In the genomic region with DNA sequence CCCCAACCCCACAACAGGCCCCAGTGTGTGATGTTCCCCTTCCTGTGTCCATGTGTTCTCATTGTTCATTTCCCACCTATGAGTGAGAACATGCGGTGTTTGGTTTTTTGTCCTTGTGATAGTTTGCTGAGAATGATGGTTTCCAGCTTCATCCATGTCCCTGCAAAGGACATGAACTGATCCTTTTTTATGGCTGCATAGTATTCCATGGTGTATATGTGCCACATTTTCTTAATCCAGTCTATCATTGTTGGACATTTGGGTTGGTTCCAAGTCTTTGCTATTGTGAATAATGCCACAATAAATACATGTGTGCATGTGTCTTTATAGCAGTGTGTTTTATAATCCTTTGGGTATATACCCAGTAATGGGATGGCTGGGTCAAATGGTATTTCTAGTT, we compare ENCODE assay signal across 1 cellular context.
TF ChIP-seq lines count a peak whose summit lies in the region.

No MANE protein-coding gene starts in this region.

TF ChIP-seq in HEK293, 187 proteins besides CTCF, POLR2A, EP300 and RAD21 (continued from another document):
- TF ChIP-seq, protein P1, sequence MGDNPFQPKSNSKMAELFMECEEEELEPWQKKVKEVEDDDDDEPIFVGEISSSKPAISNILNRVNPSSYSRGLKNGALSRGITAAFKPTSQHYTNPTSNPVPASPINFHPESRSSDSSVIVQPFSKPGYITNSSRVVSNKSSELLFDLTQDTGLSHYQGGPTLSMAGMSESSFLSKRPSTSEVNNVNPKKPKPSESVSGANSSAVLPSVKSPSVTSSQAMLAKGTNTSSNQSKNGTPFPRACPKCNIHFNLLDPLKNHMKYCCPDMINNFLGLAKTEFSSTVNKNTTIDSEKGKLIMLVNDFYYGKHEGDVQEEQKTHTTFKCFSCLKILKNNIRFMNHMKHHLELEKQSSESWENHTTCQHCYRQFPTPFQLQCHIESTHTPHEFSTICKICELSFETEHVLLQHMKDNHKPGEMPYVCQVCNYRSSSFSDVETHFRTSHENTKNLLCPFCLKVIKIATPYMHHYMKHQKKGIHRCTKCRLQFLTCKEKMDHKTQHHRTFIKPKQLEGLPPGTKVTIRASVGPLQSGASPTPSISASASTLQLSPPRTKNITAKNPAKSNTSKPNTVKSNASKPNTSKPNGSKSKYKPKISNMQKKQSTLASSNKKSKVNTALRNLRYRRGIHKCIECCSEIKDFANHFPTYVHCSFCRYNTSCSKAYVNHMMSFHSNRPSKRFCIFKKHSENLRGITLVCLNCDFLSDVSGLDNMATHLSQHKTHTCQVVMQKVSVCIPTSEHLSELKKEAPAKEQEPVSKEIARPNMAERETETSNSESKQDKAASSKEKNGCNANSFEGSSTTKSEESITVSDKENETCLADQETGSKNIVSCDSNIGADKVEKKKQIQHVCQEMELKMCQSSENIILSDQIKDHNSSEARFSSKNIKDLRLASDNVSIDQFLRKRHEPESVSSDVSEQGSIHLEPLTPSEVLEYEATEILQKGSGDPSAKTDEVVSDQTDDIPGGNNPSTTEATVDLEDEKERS (tag by site-specific recombination; IDR thresholded peaks at IDR 0.05), result 0 out of 2 replicates have a peak, but pooled peaks have one; percentile 35
- TF ChIP-seq ZNF146 (tag by site-specific recombination; IDR thresholded peaks at IDR 0.05), result peak; percentile 97
- TF ChIP-seq, protein P2, sequence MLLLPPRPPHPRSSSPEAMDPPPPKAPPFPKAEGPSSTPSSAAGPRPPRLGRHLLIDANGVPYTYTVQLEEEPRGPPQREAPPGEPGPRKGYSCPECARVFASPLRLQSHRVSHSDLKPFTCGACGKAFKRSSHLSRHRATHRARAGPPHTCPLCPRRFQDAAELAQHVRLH (tag by site-specific recombination; IDR thresholded peaks at IDR 0.05), result 0 out of 2 replicates have a peak, but pooled peaks have one; percentile 63
TF ChIP-seq in HEK293: peak in this region for 4; not testable (repeated sequence) for 183.
